In the genomic region with DNA sequence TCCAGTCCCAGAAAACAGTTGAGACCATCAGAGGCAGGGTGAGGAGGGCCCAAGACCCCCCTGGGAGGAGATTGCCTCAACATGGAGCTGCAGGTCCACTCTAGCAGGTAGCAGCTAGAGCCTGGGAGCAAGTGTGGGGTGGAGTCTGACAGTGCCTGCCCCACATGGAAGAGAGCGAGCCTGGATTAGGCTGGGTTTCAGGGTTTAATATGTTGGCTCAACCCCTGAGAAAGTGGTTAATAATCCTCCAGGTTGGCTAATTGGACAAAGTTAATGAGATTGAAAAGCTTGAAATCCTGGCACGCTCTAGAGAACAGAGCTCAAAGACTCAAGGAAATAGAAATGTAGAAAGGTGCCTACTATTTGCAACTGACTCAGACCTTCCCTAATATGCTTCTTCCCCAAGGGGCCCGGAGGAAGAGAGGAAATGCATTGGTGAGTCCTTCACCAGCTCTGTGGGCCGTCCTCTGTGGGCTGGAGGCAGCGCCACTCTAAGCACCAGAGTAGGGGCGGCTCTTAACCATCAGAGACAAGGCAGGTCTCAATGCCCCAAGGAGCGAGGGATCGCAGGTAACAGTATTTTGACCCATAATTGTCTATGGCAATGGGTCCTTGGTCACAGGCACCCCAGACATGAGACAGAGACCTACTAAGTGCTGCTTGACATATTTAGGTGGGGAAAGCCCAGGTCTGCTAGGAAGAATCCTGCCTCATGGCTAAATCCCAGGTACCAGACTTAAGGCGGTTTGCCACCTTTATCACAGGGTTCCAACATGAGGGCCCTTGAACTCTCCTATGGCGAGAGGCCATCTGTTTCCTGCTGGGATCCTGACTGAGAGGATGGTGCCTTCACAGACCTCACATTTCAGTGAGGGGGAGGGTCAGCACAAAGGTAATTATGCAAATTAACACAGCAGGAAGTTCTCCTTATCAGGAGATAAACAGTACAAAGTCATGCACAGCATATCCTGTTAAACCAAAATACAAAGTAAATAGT, we compare ENCODE assay signal across 9 cellular contexts. TPM values are rescaled to one million over a fixed set of nuclear protein-coding genes. Genes with fewer than 3 reads are reported as not detected.
A peak's percentile ranks its signal among the peaks of the same experiment; 100 is the strongest.
DNase-seq lines count a peak whose midpoint lies in the region; TF ChIP-seq lines count a peak whose summit lies in the region.
"Had no signal": no experiment of that assay in that cellular context is flagged by ENCODE, and none has a peak within 500 bp of the region (broad histone marks: within the 10 kb centered on the region; RNA-seq: fewer than 3 reads in every experiment).

No MANE protein-coding gene starts in this region.

- no peak overlapping the region for H3K27ac Mint-ChIP-seq in HFFc6
- no peak overlapping the region for H3K27ac Mint-ChIP-seq in activated T-helper 1 cell treated with anti-CD3 and anti-CD28 coated beads, Interleukin-12 subunit alpha, Interleukin-12 subunit beta, Interleukin-2, Interleukin-4 antibody, amounts not matched to agents 30 ng/mL and 10 ng/mL and 1 ng/mL, durations not matched to agents 14 hours and 24 hours and 36 hours

- H3K4me3 ChIP-seq in Karpas-422 (ENCODE audit: low read length) = peak overlapping the region; percentile 53; the same call in 1 of the 2 replicates
- H3K4me3 ChIP-seq in SU-DHL-6 (ENCODE audit: insufficient read depth, low read length, poor library complexity, severe bottlenecking) = no peak overlapping the region
- H3K4me3 ChIP-seq in mesendoderm (ENCODE audit: low read length) = no peak overlapping the region

- H3K4me1 ChIP-seq in Karpas-422 (ENCODE audit: low read length) (peaks cover 71% of the 10 kb centered on the region), mesendoderm (ENCODE audit: control insufficient read depth, low read depth, low read length) (peaks cover 12% of the 10 kb centered on the region)

- H3K9me3 Mint-ChIP-seq in HFFc6 = peaks cover 53% of the 10 kb centered on the region
- no peaks in the 10 kb centered on the region for H3K9me3 Mint-ChIP-seq in activated T-helper 1 cell treated with anti-CD3 and anti-CD28 coated beads, Interleukin-12 subunit alpha, Interleukin-12 subunit beta, Interleukin-2, Interleukin-4 antibody, amounts not matched to agents 30 ng/mL and 10 ng/mL and 1 ng/mL, durations not matched to agents 14 hours and 24 hours and 36 hours

- peaks cover 6% of the 10 kb centered on the region; the same call in 1 of the 2 replicates for H3F3A ChIP-seq in SU-DHL-6 (ENCODE audit: insufficient read depth)

- no peaks in the 10 kb centered on the region for H4K20me1 ChIP-seq in Karpas-422 (ENCODE audit: insufficient read depth, low read depth, low read length)
- H4K20me1 ChIP-seq in SU-DHL-6 (ENCODE audit: low read depth, low read length) = no peaks in the 10 kb centered on the region

- no peak for TF ChIP-seq CTCF in SU-DHL-6 (IDR thresholded peaks at IDR 0.05; ENCODE audit: insufficient read depth, low read length, poor library complexity, severe bottlenecking)
- no peak for TF ChIP-seq CTCF in HFFc6 (IDR thresholded peaks at IDR 0.05)

- H3K36me3 Mint-ChIP-seq in HFFc6 (ENCODE audit: low read depth) = no peaks in the 10 kb centered on the region; the same call in 1 of the 2 replicates
- H3K36me3 Mint-ChIP-seq in activated T-helper 1 cell treated with anti-CD3 and anti-CD28 coated beads, Interleukin-12 subunit alpha, Interleukin-12 subunit beta, Interleukin-2, Interleukin-4 antibody, amounts not matched to agents 30 ng/mL and 10 ng/mL and 1 ng/mL, durations not matched to agents 14 hours and 24 hours and 36 hours (ENCODE audit: low read depth) = peaks cover 4% of the 10 kb centered on the region

- H3K9ac ChIP-seq in Karpas-422 (ENCODE audit: low read length) = peak overlapping the region; percentile 59
- no peak overlapping the region for H3K9ac ChIP-seq in SU-DHL-6 (ENCODE audit: low read length)
- no peak overlapping the region for H3K9ac ChIP-seq in mesendoderm (ENCODE audit: low read length)

- no peak overlapping the region for H4K8ac ChIP-seq in mesendoderm (ENCODE audit: low read depth, low read length)

- H3K79me1 ChIP-seq in mesendoderm (ENCODE audit: low read length) = no peaks in the 10 kb centered on the region

- no peak overlapping the region for H3K4me3 Mint-ChIP-seq in HFFc6
- no peak overlapping the region for H3K4me3 Mint-ChIP-seq in activated T-helper 1 cell treated with anti-CD3 and anti-CD28 coated beads, Interleukin-12 subunit alpha, Interleukin-12 subunit beta, Interleukin-2, Interleukin-4 antibody, amounts not matched to agents 30 ng/mL and 10 ng/mL and 1 ng/mL, durations not matched to agents 14 hours and 24 hours and 36 hours

- H3K27ac ChIP-seq in Karpas-422 (ENCODE audit: low read length) (peak overlapping the region; percentile 90), SU-DHL-6 (ENCODE audit: low read depth, low read length) (peak overlapping the region; percentile 49), mesendoderm (ENCODE audit: low read depth, low read length) (no peak overlapping the region)

- peak overlapping the region; percentile 81 for H2AK5ac ChIP-seq in mesendoderm (ENCODE audit: low read length)

- no peaks in the 10 kb centered on the region for H3K9me3 ChIP-seq in Karpas-422 (ENCODE audit: low read length)
- H3K9me3 ChIP-seq in SU-DHL-6 (ENCODE audit: insufficient read depth, low read length) = no peaks in the 10 kb centered on the region

- H3K27me3 ChIP-seq in Karpas-422 (ENCODE audit: low read length) = no peaks in the 10 kb centered on the region
- H3K27me3 ChIP-seq in SU-DHL-6 (ENCODE audit: low read length) = no peaks in the 10 kb centered on the region
- H3K27me3 ChIP-seq in mesendoderm (ENCODE audit: insufficient read depth, low read length, poor library complexity) = no peaks in the 10 kb centered on the region

- H3K9me2 ChIP-seq in Karpas-422 (replicated peaks; ENCODE audit: insufficient read depth, low read length) = no peaks in the 10 kb centered on the region
- no peaks in the 10 kb centered on the region for H3K9me2 ChIP-seq in SU-DHL-6 (replicated peaks; ENCODE audit: insufficient read depth, low read length)

- H3K4me2 ChIP-seq in Karpas-422 (ENCODE audit: low read depth, low read length, poor library complexity, severe bottlenecking) (peak overlapping the region; percentile 77), SU-DHL-6 (ENCODE audit: low read depth, low read length, poor library complexity, severe bottlenecking) (peak overlapping the region; percentile 39), mesendoderm (ENCODE audit: low read length) (no peak overlapping the region)

- intact Hi-C loops in activated T-helper 1 cell treated with anti-CD3 and anti-CD28 coated beads, Interleukin-12 subunit alpha, Interleukin-12 subunit beta, Interleukin-2, Interleukin-4 antibody, amounts not matched to agents 30 ng/mL and 10 ng/mL and 1 ng/mL, durations not matched to agents 14 hours and 24 hours and 36 hours (cut with micrococcal nuclease) = no loop called here

- H2AFZ ChIP-seq in Karpas-422 (ENCODE audit: low read length) = peak overlapping the region; percentile 30; the same call in 1 of the 2 replicates
- H2AFZ ChIP-seq in SU-DHL-6 (ENCODE audit: low read depth, low read length, severe bottlenecking) = no peak overlapping the region

- peak overlapping the region; percentile 16 for H3K18ac ChIP-seq in mesendoderm (ENCODE audit: low read length)

- no peak overlapping the region for H2BK15ac ChIP-seq in mesendoderm (replicated peaks; ENCODE audit: low read depth)

- no peak overlapping the region for H3K4ac ChIP-seq in mesendoderm (ENCODE audit: low read depth, low read length)

- H2BK120ac ChIP-seq in mesendoderm (ENCODE audit: low read depth, low read length) = no peak overlapping the region

- H3K36me3 ChIP-seq in Karpas-422 (ENCODE audit: insufficient read depth, low read length) (no peaks in the 10 kb centered on the region), SU-DHL-6 (ENCODE audit: low read length) (no peaks in the 10 kb centered on the region), mesendoderm (ENCODE audit: control insufficient read depth, insufficient read depth, low read length) (no peaks in the 10 kb centered on the region)

- WGBS in mesendoderm (ENCODE audit: extremely low coverage, insufficient coverage, low lambda C conversion rate) = no CpG with 5 or more reads among the region's 10 CpGs

- H3K56ac ChIP-seq in mesendoderm (ENCODE audit: low read length) = peak overlapping the region; percentile 58

- DNase-seq in DMS153 treated with DMSO at 0.1 percent for 48 hours (lab: John Stamatoyannopoulos, UW; ENCODE audit: unreplicated experiment) = peak; percentile 90
- peak; percentile 73 for DNase-seq in Karpas-422
- peak; percentile 90 for DNase-seq in mesendoderm
- no peak for DNase-seq in activated CD4-positive, CD25-positive, alpha-beta regulatory T cell (lab: John Stamatoyannopoulos, UW)
- no peak for DNase-seq in SW 1271 (lab: John Stamatoyannopoulos, UW)
- DNase-seq in HFFc6 = no peak
- DNase-seq in activated T-helper 1 cell treated with anti-CD3 and anti-CD28 coated beads, Interleukin-12 subunit alpha, Interleukin-12 subunit beta, Interleukin-2, Interleukin-4 antibody, amounts not matched to agents 30 ng/mL and 10 ng/mL and 1 ng/mL, durations not matched to agents 14 hours and 24 hours and 36 hours (ENCODE audit: low spot score) = no peak
- DNase-seq: SHP77 treated with DMSO at 0.1 percent for 48 hours had no signal

- peak overlapping the region; percentile 79 for H2BK5ac ChIP-seq in mesendoderm (ENCODE audit: low read length)

- no peak overlapping the region for H4K5ac ChIP-seq in mesendoderm (ENCODE audit: low read length)

- H3K4me1 Mint-ChIP-seq in HFFc6 (ENCODE audit: low read depth) = no peaks in the 10 kb centered on the region
- peaks cover 72% of the 10 kb centered on the region for H3K4me1 Mint-ChIP-seq in activated T-helper 1 cell treated with anti-CD3 and anti-CD28 coated beads, Interleukin-12 subunit alpha, Interleukin-12 subunit beta, Interleukin-2, Interleukin-4 antibody, amounts not matched to agents 30 ng/mL and 10 ng/mL and 1 ng/mL, durations not matched to agents 14 hours and 24 hours and 36 hours (ENCODE audit: low read depth)

- H3K27me3 Mint-ChIP-seq in HFFc6 (ENCODE audit: insufficient read depth) = peaks cover 8% of the 10 kb centered on the region
- H3K27me3 Mint-ChIP-seq in activated T-helper 1 cell treated with anti-CD3 and anti-CD28 coated beads, Interleukin-12 subunit alpha, Interleukin-12 subunit beta, Interleukin-2, Interleukin-4 antibody, amounts not matched to agents 30 ng/mL and 10 ng/mL and 1 ng/mL, durations not matched to agents 14 hours and 24 hours and 36 hours (ENCODE audit: insufficient read depth) = no peaks in the 10 kb centered on the region

- no peak overlapping the region for H3K23ac ChIP-seq in mesendoderm (ENCODE audit: low read length)

- H3K79me2 ChIP-seq in Karpas-422 (ENCODE audit: low read length) (no peaks in the 10 kb centered on the region), SU-DHL-6 (ENCODE audit: insufficient read depth, low read length) (no peaks in the 10 kb centered on the region), mesendoderm (ENCODE audit: control insufficient read depth, insufficient read depth, low read length) (no peaks in the 10 kb centered on the region)

RNA-seq across cellular contexts. Expression of gene RSPH1, which starts 33.8 kb away (rescaled TPM):
- total RNA-seq in Karpas-422 (2014; rRNA removed; shearing (Covaris generic); ENCODE audit: low replicate concordance) = 0.26 and 0.54 TPM in 2 replicates
- polyA plus RNA-seq in mesendoderm (2013, experiment 1 of 2) = 0.27 TPM
- polyA plus RNA-seq in mesendoderm (2013, experiment 2 of 2) = 0.25 TPM
- total RNA-seq in HFFc6 (2021; fragmentation: NEBNext Ultra II Directional; extraction: Animal tissue kit (Norgen Biotek cat#: 25700)) = not detected
- not detected in 2 replicates for total RNA-seq in activated T-helper 1 cell treated with anti-CD3 and anti-CD28 coated beads, Interleukin-12 subunit alpha, Interleukin-12 subunit beta, Interleukin-2, Interleukin-4 antibody, amounts not matched to agents 30 ng/mL and 10 ng/mL and 1 ng/mL, durations not matched to agents 14 hours and 24 hours and 36 hours

RNA-seq across cellular contexts. Expression of gene SLC37A1, which starts 51.5 kb away (rescaled TPM):
- 47.1 and 51.4 TPM in 2 replicates for total RNA-seq in Karpas-422 (2014; rRNA removed; shearing (Covaris generic); ENCODE audit: low replicate concordance)
- polyA plus RNA-seq in mesendoderm (2013, experiment 1 of 2) = 15.0 TPM
- 16.0 TPM for polyA plus RNA-seq in mesendoderm (2013, experiment 2 of 2)
- not detected for total RNA-seq in HFFc6 (2021; fragmentation: NEBNext Ultra II Directional; extraction: Animal tissue kit (Norgen Biotek cat#: 25700))
- total RNA-seq in activated T-helper 1 cell treated with anti-CD3 and anti-CD28 coated beads, Interleukin-12 subunit alpha, Interleukin-12 subunit beta, Interleukin-2, Interleukin-4 antibody, amounts not matched to agents 30 ng/mL and 10 ng/mL and 1 ng/mL, durations not matched to agents 14 hours and 24 hours and 36 hours = 21.9 and 25.0 TPM in 2 replicates

RNA-seq across cellular contexts. Expression of gene UBASH3A, which starts 58.5 kb away (rescaled TPM):
- total RNA-seq in Karpas-422 (2014; rRNA removed; shearing (Covaris generic); ENCODE audit: low replicate concordance) = not detected in 2 replicates
- polyA plus RNA-seq in mesendoderm (2013, experiment 1 of 2) = not detected
- polyA plus RNA-seq in mesendoderm (2013, experiment 2 of 2) = not detected
- total RNA-seq in HFFc6 (2021; fragmentation: NEBNext Ultra II Directional; extraction: Animal tissue kit (Norgen Biotek cat#: 25700)) = not detected
- 69.1 and 70.8 TPM in 2 replicates for total RNA-seq in activated T-helper 1 cell treated with anti-CD3 and anti-CD28 coated beads, Interleukin-12 subunit alpha, Interleukin-12 subunit beta, Interleukin-2, Interleukin-4 antibody, amounts not matched to agents 30 ng/mL and 10 ng/mL and 1 ng/mL, durations not matched to agents 14 hours and 24 hours and 36 hours

Comparison
In these comparisons a context has a peak if more than half of its experiments do, and no peak if none do; other contexts are left out.
1. DNase-seq: peak in DMS153 treated with DMSO at 0.1 percent for 48 hours (single experiment), Karpas-422 (single experiment) and mesendoderm (single experiment); none in activated CD4-positive, CD25-positive, alpha-beta regulatory T cell (0 of 4), SW 1271 (0 of 2), HFFc6 (single experiment) and activated T-helper 1 cell treated with anti-CD3 and anti-CD28 coated beads, Interleukin-12 subunit alpha, Interleukin-12 subunit beta, Interleukin-2, Interleukin-4 antibody, amounts not matched to agents 30 ng/mL and 10 ng/mL and 1 ng/mL, durations not matched to agents 14 hours and 24 hours and 36 hours (single experiment).
2. RNA of gene SLC37A1, which starts 51.5 kb away (total RNA-seq): 47.1 to 51.4 TPM in Karpas-422 and 21.9 to 25.0 TPM in activated T-helper 1 cell treated with anti-CD3 and anti-CD28 coated beads, Interleukin-12 subunit alpha, Interleukin-12 subunit beta, Interleukin-2, Interleukin-4 antibody, amounts not matched to agents 30 ng/mL and 10 ng/mL and 1 ng/mL, durations not matched to agents 14 hours and 24 hours and 36 hours; not detected in HFFc6; every median in the first group is over 10 times any median in the second.
3. RNA of gene UBASH3A, which starts 58.5 kb away (total RNA-seq): 69.1 to 70.8 TPM in activated T-helper 1 cell treated with anti-CD3 and anti-CD28 coated beads, Interleukin-12 subunit alpha, Interleukin-12 subunit beta, Interleukin-2, Interleukin-4 antibody, amounts not matched to agents 30 ng/mL and 10 ng/mL and 1 ng/mL, durations not matched to agents 14 hours and 24 hours and 36 hours; not detected in Karpas-422 and not detected in HFFc6; every median in the first group is over 10 times any median in the second.